Comparison of ENCODE assay signal across 14 cellular contexts in genomic region chr6:156449569-156449968, GRCh38.
DNase-seq lines count a peak whose midpoint lies in the region; ATAC-seq and TF ChIP-seq lines count a peak whose summit lies in the region.
"Had no signal": no experiment of that assay in that cellular context is flagged by ENCODE, and none has a peak within 500 bp of the region (broad histone marks: within the 10 kb centered on the region; RNA-seq: fewer than 3 reads in every experiment).

No MANE protein-coding gene starts in this region.

- no peaks in the 10 kb centered on the region for H3K36me3 Mint-ChIP-seq in H9 (ENCODE audit: insufficient read depth in 1 of 3, low read depth in 3 of 3)
- H3K36me3 Mint-ChIP-seq: CD14-positive monocyte had no signal

- H3F3A ChIP-seq in smooth muscle cell (ENCODE audit: low read depth): no peaks in the 10 kb centered on the region

- no peak overlapping the region for H2BK5ac ChIP-seq in H9 (ENCODE audit: insufficient read length, low read length)

- H3K4me3 ChIP-seq in Panc1 (ENCODE audit: low read depth in 2 of 2, low read length in 2 of 2) (no peak overlapping the region), smooth muscle cell (no peak overlapping the region), H7 (ENCODE audit: insufficient read depth, low read depth, low read length) (no peak overlapping the region)
- H3K4me3 ChIP-seq: SJCRH30 had no signal

- no peak overlapping the region for H4K5ac ChIP-seq in H9 (ENCODE audit: insufficient read length, low read depth, low read length)

- H3T11ph ChIP-seq in H9 (ENCODE audit: low read length): no peak overlapping the region

- no peak overlapping the region for H3K56ac ChIP-seq in H9 (ENCODE audit: insufficient read length, low read depth, low read length)

- H2AFZ ChIP-seq in smooth muscle cell (ENCODE audit: low read depth) (peak overlapping the region; percentile 30), H9 (ENCODE audit: low read length) (no peak overlapping the region)

- H2AK5ac ChIP-seq in H9 (ENCODE audit: insufficient read length, low read length): no peak overlapping the region

- H4K20me1 ChIP-seq in smooth muscle cell (ENCODE audit: low read depth) (no peaks in the 10 kb centered on the region), H9 (ENCODE audit: control insufficient read depth, insufficient read depth, insufficient read length) (no peaks in the 10 kb centered on the region)

- H3K4me2 ChIP-seq in smooth muscle cell (no peak overlapping the region), H9 (ENCODE audit: insufficient read depth, insufficient read length, low read length) (no peak overlapping the region)

- H2BK15ac ChIP-seq in H9 (ENCODE audit: low read depth, low read length): no peak overlapping the region

- H3K79me1 ChIP-seq in H9 (ENCODE audit: insufficient read depth, low read depth, low read length, poor library complexity, severe bottlenecking): no peaks in the 10 kb centered on the region

- no peak overlapping the region for H3K18ac ChIP-seq in H9 (ENCODE audit: insufficient read length, low read depth, low read length)

- H3K27ac Mint-ChIP-seq in H9: no peak overlapping the region
- H3K27ac Mint-ChIP-seq: CD14-positive monocyte had no signal

- H3K9ac ChIP-seq in smooth muscle cell (ENCODE audit: low read depth): no peak overlapping the region
- H3K9ac ChIP-seq in H9 (ENCODE audit: extremely low read depth, insufficient read length, low read length): no peak overlapping the region

- no peak overlapping the region for H2BK120ac ChIP-seq in H9 (ENCODE audit: low read depth, low read length, poor library complexity, severe bottlenecking)

- H3K4me3 Mint-ChIP-seq in H9: no peak overlapping the region
- H3K4me3 Mint-ChIP-seq: CD14-positive monocyte had no signal

- no peak overlapping the region for H4K8ac ChIP-seq in H9 (replicated peaks; ENCODE audit: insufficient read length, low read depth, low read length)

- DNase-seq in NCI-H345 (lab: John Stamatoyannopoulos, UW): peak; percentile 8
- no peak for DNase-seq in NCI-H345 treated with DMSO at 0.1 percent for 48 hours (lab: John Stamatoyannopoulos, UW; ENCODE audit: unreplicated experiment)
- DNase-seq in Panc1 (ENCODE audit: low read depth, low spot score): no peak
- DNase-seq in smooth muscle cell (lab: John Stamatoyannopoulos, UW; ENCODE audit: unreplicated experiment): no peak
- DNase-seq in H7: no peak
- DNase-seq in H9: no peak
- no peak for DNase-seq in activated CD4-positive, alpha-beta T cell treated with anti-CD3 and anti-CD28 coated beads for 48 hours
- DNase-seq: COR-L47, NCI-H1436, NCI-H446, SJCRH30 had no signal

- no peak overlapping the region for H3K4ac ChIP-seq in H9 (ENCODE audit: low read depth, low read length)

- H3K27me3 Mint-ChIP-seq in H9 (ENCODE audit: low read depth): no peaks in the 10 kb centered on the region

- POLR2A ChIA-PET in Panc1 (lab: Charles Lee): no interaction called here

- in situ Hi-C loops in Panc1 (cut with HindIII; ENCODE audit: low pct_unique_long_range_greater_than_20kb, low sequenced_read_pairs): no loop called here

- no peaks in the 10 kb centered on the region for H3K27me3 ChIP-seq in Panc1 (ENCODE audit: control insufficient read depth, insufficient read depth, low read length)
- H3K27me3 ChIP-seq in smooth muscle cell (ENCODE audit: low read depth): no peaks in the 10 kb centered on the region
- H3K27me3 ChIP-seq in H7 (ENCODE audit: control insufficient read depth, insufficient read depth, low read length): no peaks in the 10 kb centered on the region
- H3K27me3 ChIP-seq in H9 (ENCODE audit: insufficient read depth, low read length): no peaks in the 10 kb centered on the region
- H3K27me3 ChIP-seq: SJCRH30 had no signal

- WGBS in smooth muscle cell (ENCODE audit: low lambda C conversion rate): 79% methylated on average over 3 of the region's 3 CpGs
- WGBS in H9 (ENCODE audit: extremely low coverage, insufficient read length, low lambda C conversion rate): no CpG with 5 or more reads among the region's 3 CpGs

- H3K9me3 ChIP-seq in Panc1 (ENCODE audit: control insufficient read depth, insufficient read depth, low read depth, low read length): no peaks in the 10 kb centered on the region
- no peaks in the 10 kb centered on the region for H3K9me3 ChIP-seq in smooth muscle cell (replicated peaks; ENCODE audit: low read depth)
- no peaks in the 10 kb centered on the region for H3K9me3 ChIP-seq in H9 (ENCODE audit: control insufficient read depth, low read depth, low read length)
- H3K9me3 ChIP-seq: SJCRH30 had no signal

- peak overlapping the region; percentile 62; the same call in 1 of the 2 replicates for H3K27ac ChIP-seq in Panc1 (ENCODE audit: low read length)
- no peak overlapping the region for H3K27ac ChIP-seq in smooth muscle cell (ENCODE audit: low read depth)
- H3K27ac ChIP-seq in H9 (ENCODE audit: insufficient read length, low read depth, low read length): no peak overlapping the region
- H3K27ac ChIP-seq: HL-60, SJCRH30 had no signal

- TF ChIP-seq CTCF in Panc1 (IDR thresholded peaks at IDR 0.05) (no peak), smooth muscle cell (IDR thresholded peaks at IDR 0.05; ENCODE audit: borderline replicate concordance, insufficient read depth, poor library complexity, severe bottlenecking) (no peak), H9 (conservative IDR thresholded peaks at IDR 0.05) (no peak)

- H2BK12ac ChIP-seq in H9 (ENCODE audit: insufficient read length, low read depth, low read length): no peak overlapping the region

- no peak overlapping the region for H4K91ac ChIP-seq in H9 (ENCODE audit: insufficient read length, low read depth, low read length)

- BruUV-seq in Panc1 (replicated peaks; lab: Mats Ljungman, UMichigan): no TSS peak

- H3K23me2 ChIP-seq in H9 (ENCODE audit: insufficient read length, low read depth, low read length, poor library complexity, severe bottlenecking): no peaks in the 10 kb centered on the region

- CTCF ChIA-PET in Panc1 (lab: Charles Lee): no interaction called here

- no peak overlapping the region for H3K14ac ChIP-seq in H9 (ENCODE audit: insufficient read depth, low read length)

- H3K4me1 ChIP-seq in Panc1 (ENCODE audit: control insufficient read depth, insufficient read depth, low read length) (peaks cover 5% of the 10 kb centered on the region; the same call in 1 of the 2 replicates), smooth muscle cell (ENCODE audit: low read depth) (no peaks in the 10 kb centered on the region), H9 (ENCODE audit: insufficient read depth, low read length) (no peaks in the 10 kb centered on the region)
- H3K4me1 ChIP-seq: SJCRH30 had no signal

- H3K4me1 Mint-ChIP-seq in H9: no peaks in the 10 kb centered on the region
- H3K4me1 Mint-ChIP-seq: CD14-positive monocyte had no signal

- H2BK20ac ChIP-seq in H9 (ENCODE audit: low read depth, low read length, poor library complexity, severe bottlenecking): no peak overlapping the region

- ATAC-seq in Panc1: no peak
- ATAC-seq in esophagus mucosa: peak; percentile 92

- intact Hi-C loops in Panc1 (cut with micrococcal nuclease; ENCODE audit: unreplicated experiment): no loop called here

- H3K23ac ChIP-seq in H9 (ENCODE audit: insufficient read length, low read depth, low read length): no peak overlapping the region

- H3K9me3 Mint-ChIP-seq in H9: no peaks in the 10 kb centered on the region; a peak in 1 of 5 replicates

- H3K36me3 ChIP-seq in Panc1 (ENCODE audit: control insufficient read depth, insufficient read depth, low read length) (no peaks in the 10 kb centered on the region), smooth muscle cell (ENCODE audit: low read depth) (no peaks in the 10 kb centered on the region), H7 (replicated peaks; ENCODE audit: control insufficient read depth, insufficient read depth, low read length) (no peaks in the 10 kb centered on the region)
- H3K36me3 ChIP-seq: SJCRH30 had no signal

- H3K79me2 ChIP-seq in smooth muscle cell (ENCODE audit: low read depth) (no peaks in the 10 kb centered on the region), H9 (ENCODE audit: insufficient read depth, low read length) (peaks cover 2% of the 10 kb centered on the region; the same call in 1 of the 2 replicates)
